Comparison of ENCODE assay signal across 24 cellular contexts in the genomic region with DNA sequence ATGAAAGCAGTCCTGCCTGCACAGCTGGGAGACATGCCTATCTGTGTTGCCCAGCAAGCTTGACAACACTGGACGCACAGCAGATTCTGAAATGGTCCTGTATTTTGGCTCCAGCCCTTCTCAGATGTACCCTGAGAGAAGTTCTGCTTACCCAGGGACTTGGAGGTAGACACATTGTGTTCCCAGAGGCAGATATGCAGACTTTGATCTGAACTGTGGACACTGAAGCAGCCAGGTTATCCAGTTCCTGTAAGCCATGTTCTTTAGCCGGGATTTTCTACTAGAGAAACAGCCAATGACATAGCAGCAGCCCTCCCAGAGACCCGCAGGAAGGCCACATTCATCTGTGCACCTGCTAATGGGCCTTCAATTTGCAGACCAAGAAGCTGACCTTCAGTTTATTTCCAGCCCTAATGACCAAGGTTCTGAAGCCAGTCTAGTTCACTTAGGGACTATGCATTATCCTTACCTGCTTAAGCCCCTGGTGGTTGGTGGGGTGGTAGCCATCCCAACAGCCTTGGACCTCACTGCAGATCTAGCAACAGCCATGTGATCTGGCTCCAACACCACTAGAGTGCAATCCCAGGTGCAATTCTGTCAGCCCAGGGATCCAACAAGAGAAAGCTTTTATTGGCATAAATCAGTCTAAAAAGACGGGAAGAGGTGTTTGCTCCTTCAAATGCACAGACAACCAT.
"Had no signal": no experiment of that assay in that cellular context is flagged by ENCODE, and none has a peak within 500 bp of the region (broad histone marks: within the 10 kb centered on the region; RNA-seq: fewer than 3 reads in every experiment).

No MANE protein-coding gene starts in this region.

- H3K4me1 ChIP-seq: heart left ventricle, left lung, lower lobe of right lung, neural progenitor cell, pancreas, suprapubic skin, thyroid gland, upper lobe of left lung, uterus had no signal

- H3K9ac ChIP-seq: neural progenitor cell had no signal

- H3K4me1 Mint-ChIP-seq: memory B cell, neural progenitor cell had no signal

- H3K36me3 Mint-ChIP-seq: memory B cell; natural killer cell treated with Interleukin-12 subunit alpha and Interleukin-12 subunit beta and Interleukin-15 and Interleukin-18, amount 100 ng/mL, for 72 hours; neural progenitor cell had no signal

- H3K27ac Mint-ChIP-seq: memory B cell; natural killer cell treated with Interleukin-12 subunit alpha and Interleukin-12 subunit beta and Interleukin-15 and Interleukin-18, amount 100 ng/mL, for 72 hours; neural progenitor cell; progenitor cell of endocrine pancreas had no signal

- H3K27ac ChIP-seq: dorsolateral prefrontal cortex, heart left ventricle, left lung, lower lobe of right lung, neural progenitor cell, pancreas, suprapubic skin, thyroid gland, upper lobe of left lung, uterus had no signal

- H3K4me2 ChIP-seq: neural progenitor cell, smooth muscle cell had no signal

- ATAC-seq: esophagus mucosa; heart left ventricle; left lung; lower lobe of right lung; natural killer cell treated with Interleukin-12 subunit alpha and Interleukin-12 subunit beta and Interleukin-15 and Interleukin-18, amount 100 ng/mL, for 72 hours; pancreas; right cardiac atrium had no signal

- H3K4me3 ChIP-seq: dorsolateral prefrontal cortex, heart left ventricle, left lung, lower lobe of right lung, neural progenitor cell, pancreas, smooth muscle cell, suprapubic skin, thyroid gland, upper lobe of left lung, uterus had no signal

- DNase-seq: cortex of kidney; dorsolateral prefrontal cortex; effector CD8-positive, alpha-beta T cell; heart left ventricle; hippocampal formation; islet precursor cell; left lung; lower lobe of right lung; midbrain; nucleus accumbens; pancreas; right cardiac atrium; stimulated activated CD4-positive, alpha-beta T cell treated with anti-CD3 and anti-CD28 coated beads, Interleukin-2, amount 100 ng/mL, for 48 hours; stimulated activated naive CD4-positive, alpha-beta T cell treated with Interleukin-2 at 50 U/mL for 16 hours; thyroid gland; upper lobe of left lung; uterus had no signal

- H3K4me3 Mint-ChIP-seq: memory B cell; natural killer cell treated with Interleukin-12 subunit alpha and Interleukin-12 subunit beta and Interleukin-15 and Interleukin-18, amount 100 ng/mL, for 72 hours; neural progenitor cell had no signal

- H3K27me3 Mint-ChIP-seq: memory B cell; natural killer cell treated with Interleukin-12 subunit alpha and Interleukin-12 subunit beta and Interleukin-15 and Interleukin-18, amount 100 ng/mL, for 72 hours; progenitor cell of endocrine pancreas had no signal

- H3K27me3 ChIP-seq: dorsolateral prefrontal cortex, heart left ventricle, left lung, neural progenitor cell, pancreas, suprapubic skin, thyroid gland, upper lobe of left lung, uterus had no signal

- H3K36me3 ChIP-seq: heart left ventricle, left lung, lower lobe of right lung, neural progenitor cell, pancreas, suprapubic skin, thyroid gland, upper lobe of left lung, uterus had no signal

- H3K9me3 ChIP-seq: lower lobe of right lung, pancreas, suprapubic skin, thyroid gland, uterus had no signal

- H2AFZ ChIP-seq: neural progenitor cell had no signal
